In genomic region chr4:132071815-132072214, GRCh38 we compare ENCODE assay signal across 29 cellular contexts.
A peak's percentile ranks its signal among the peaks of the same experiment; 100 is the strongest.
DNase-seq lines count a peak whose midpoint lies in the region; ATAC-seq and TF ChIP-seq lines count a peak whose summit lies in the region.
"Had no signal": no experiment of that assay in that cellular context is flagged by ENCODE, and none has a peak within 500 bp of the region (broad histone marks: within the 10 kb centered on the region; RNA-seq: fewer than 3 reads in every experiment).

No MANE protein-coding gene starts in this region.

- H3F3A ChIP-seq in PC-3 (ENCODE audit: low read length, unreplicated experiment) = no peaks in the 10 kb centered on the region

- 0 out of 2 replicates have a peak, but pooled peaks cover 3% of the 10 kb centered on the region for H3K4me1 ChIP-seq in PC-3 (ENCODE audit: insufficient read depth, low read length)
- H3K4me1 ChIP-seq: transverse colon had no signal

- H3K27me3 ChIP-seq in PC-3 (ENCODE audit: low read length) = no peaks in the 10 kb centered on the region
- H3K27me3 ChIP-seq: hepatocyte, transverse colon had no signal

- CTCF ChIA-PET in PC-3 (lab: Charles Lee) = no interaction called here

- no peak overlapping the region for H3K9ac ChIP-seq in PC-3 (ENCODE audit: low read length)

- H3K9me2 ChIP-seq in PC-3 (replicated peaks; ENCODE audit: low read length) = no peaks in the 10 kb centered on the region

- H3K4me2 ChIP-seq in PC-3 (ENCODE audit: low read length) = no peak overlapping the region
- H3K4me2 ChIP-seq: hepatocyte, PC-9 had no signal

- intact Hi-C loops in PC-3 (cut with micrococcal nuclease) = no loop called here
- intact Hi-C loops in posterior vena cava (cut with DNase I) = no loop called here

- DNase-seq in EL (peak; percentile 8), PC-3 (peak; percentile 39), choroid plexus epithelial cell (ENCODE audit: low read depth) (peak; percentile 33), iris pigment epithelial cell (ENCODE audit: low read depth) (peak; percentile 50), DMS53 treated with DMSO at 0.1 percent for 48 hours (lab: John Stamatoyannopoulos, UW; ENCODE audit: unreplicated experiment) (no peak), posterior vena cava (ENCODE audit: low spot score) (no peak), cortex of kidney (lab: John Stamatoyannopoulos, UW) (no peak)
- DNase-seq: activated CD4-positive, alpha-beta T cell treated with anti-CD3 and anti-CD28 coated beads, Interleukin-2, amount 10 ng/mL, durations not matched to agents 7 days and 5 days; activated naive CD4-positive, alpha-beta T cell treated with Interleukin-2 at 50 U/mL for 16 hours; activated T-cell treated with anti-CD3 and anti-CD28 coated beads, Interleukin-2, amount 50 U/mL, for 72 hours; amniotic stem cell; caudate nucleus; dermis blood vessel endothelial cell; left colon; NCI-H1048; NCI-H1694 treated with DMSO at 0.1 percent for 48 hours; NCI-H2171 treated with DMSO at 0.1 percent for 48 hours; NCI-H524 treated with DMSO at 0.1 percent for 48 hours; NK-92 treated with Interleukin-12 subunit alpha and Interleukin-12 subunit beta, amount 100 ng/mL, for 24 hours; PC-9; SHP77 treated with DMSO at 0.1 percent for 48 hours; stimulated activated CD4-positive, alpha-beta T cell treated with anti-CD3 and anti-CD28 coated beads, Interleukin-12 subunit alpha, Interleukin-12 subunit beta, amount 100 ng/mL, for 4 hours; stimulated activated CD4-positive, alpha-beta T cell treated with anti-CD3 and anti-CD28 coated beads, Interleukin-4, amount 100 ng/mL, for 1 hour; T1000; transverse colon had no signal

- BruUV-seq in PC-3 (replicated peaks; lab: Mats Ljungman, UMichigan) = no TSS peak

- TF ChIP-seq CTCF in PC-3 (conservative IDR thresholded peaks at IDR 0.05; ENCODE audit: low read depth, low read length) (no peak), choroid plexus epithelial cell (conservative IDR thresholded peaks at IDR 0.05; ENCODE audit: low read depth, low read length) (no peak)

- no peaks in the 10 kb centered on the region for H3K36me3 ChIP-seq in PC-3 (ENCODE audit: low read depth, low read length)
- H3K36me3 ChIP-seq: transverse colon had no signal

- no peaks in the 10 kb centered on the region for H3K79me2 ChIP-seq in PC-3 (ENCODE audit: low read length)
- H3K79me2 ChIP-seq: hepatocyte had no signal

- POLR2A ChIA-PET in PC-3 (lab: Charles Lee; ENCODE audit: unreplicated experiment) = no interaction called here

- peak; percentile 51 for ATAC-seq in PC-3
- ATAC-seq: activated T-cell treated with anti-CD3 and anti-CD28 coated beads, Interleukin-2, amount 50 U/mL, for 72 hours; HepG2; left colon; sciatic nerve; WTC11 had no signal

- no peaks in the 10 kb centered on the region for H3K9me3 ChIP-seq in PC-3 (ENCODE audit: low read length)
- H3K9me3 ChIP-seq: transverse colon had no signal

- no peak overlapping the region for H3K27ac ChIP-seq in PC-3 (ENCODE audit: low read length)
- H3K27ac ChIP-seq: hepatocyte, PC-9, transverse colon had no signal

- H3K4me3 ChIP-seq in PC-3 (ENCODE audit: low read length) (no peak overlapping the region), choroid plexus epithelial cell (ENCODE audit: low read depth, low read length) (no peak overlapping the region)
- H3K4me3 ChIP-seq: hepatocyte, PC-9, transverse colon had no signal

- no peaks in the 10 kb centered on the region for H4K20me1 ChIP-seq in PC-3 (ENCODE audit: low read length)

- H2AFZ ChIP-seq in PC-3 (ENCODE audit: low read length) = no peak overlapping the region
- H2AFZ ChIP-seq: hepatocyte, PC-9 had no signal

Comparison
In these comparisons a context has a peak if more than half of its experiments do, and no peak if none do; other contexts are left out.
1. DNase-seq: peak in EL (single experiment), PC-3 (single experiment), choroid plexus epithelial cell (single experiment) and iris pigment epithelial cell (single experiment); none in DMS53 treated with DMSO at 0.1 percent for 48 hours (single experiment), posterior vena cava (single experiment) and cortex of kidney (single experiment).